Comparison of ENCODE assay signal across 8 cellular contexts in the genomic region with DNA sequence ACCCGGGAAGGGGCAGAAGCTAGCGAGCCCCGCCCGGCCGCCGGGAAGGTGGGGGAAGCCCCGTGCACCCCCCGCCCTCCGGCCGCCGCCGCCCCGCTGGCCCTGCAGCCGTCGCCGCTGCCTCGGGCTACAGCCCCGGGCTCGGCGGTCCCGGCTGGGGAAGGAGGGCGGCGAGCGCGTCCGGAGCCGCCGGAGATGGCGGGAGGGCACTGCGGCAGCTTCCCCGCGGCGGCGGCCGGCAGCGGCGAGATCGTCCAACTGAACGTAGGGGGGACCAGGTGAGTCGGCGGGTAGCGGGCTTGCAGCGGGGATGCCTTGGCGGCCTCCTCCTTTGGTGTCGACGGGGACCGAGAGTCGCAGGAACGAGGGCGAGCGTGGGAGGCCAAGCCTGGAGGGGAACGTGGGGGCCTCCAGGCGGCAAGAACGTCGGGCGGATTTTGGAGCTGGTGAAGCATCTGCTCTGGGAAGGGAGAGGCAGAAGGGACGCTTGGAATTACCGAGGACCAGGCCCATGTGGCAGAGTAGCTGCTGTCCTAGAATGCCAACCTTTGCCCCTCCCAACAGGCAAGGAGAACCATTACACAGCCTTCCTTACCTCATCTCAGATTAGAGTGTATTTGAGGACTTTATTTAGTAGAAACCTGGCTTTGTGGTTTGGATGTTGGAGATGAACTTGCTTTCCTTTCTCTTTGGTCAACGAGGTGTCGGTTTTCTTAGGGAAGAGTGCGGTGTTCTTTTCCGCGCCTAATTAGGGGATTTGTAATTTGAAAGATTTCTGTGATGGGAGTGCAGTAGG. TPM values are rescaled to one million over a fixed set of nuclear protein-coding genes. Genes with fewer than 3 reads are reported as not detected.
DNase-seq lines count a peak whose midpoint lies in the region; ATAC-seq, FAIRE-seq and TF ChIP-seq lines count a peak whose summit lies in the region.

No MANE protein-coding gene starts in this region.

- H4K8ac ChIP-seq in neuronal stem cell (ENCODE audit: low read depth, low read length) = peak overlapping the region; percentile 97

- no peak for TF ChIP-seq EP300 in upper lobe of left lung (IDR thresholded peaks at IDR 0.05)

- H3K27me3 ChIP-seq in neuronal stem cell (ENCODE audit: control insufficient read depth in 3 of 3, insufficient read depth in 3 of 3, low read depth in 1 of 3, low read length in 3 of 3) (no peaks in the 10 kb centered on the region), upper lobe of left lung (no peaks in the 10 kb centered on the region)

- no peak overlapping the region for H3K4ac ChIP-seq in neuronal stem cell (ENCODE audit: low read length)

- H3K18ac ChIP-seq in neuronal stem cell (ENCODE audit: low read length) = peak overlapping the region; percentile 96

- H3K36me3 ChIP-seq in neuronal stem cell (replicated peaks in 1 of 2; ENCODE audit: control insufficient read depth in 2 of 2, insufficient read depth in 2 of 2, low read length in 2 of 2) (no peaks in the 10 kb centered on the region), upper lobe of left lung (no peaks in the 10 kb centered on the region)

- H3K9me3 ChIP-seq in neuronal stem cell (replicated peaks in 1 of 2; ENCODE audit: control insufficient read depth in 2 of 2, insufficient read depth in 1 of 2, low read depth in 1 of 2, low read length in 2 of 2) (no peaks in the 10 kb centered on the region), upper lobe of left lung (no peaks in the 10 kb centered on the region)

- no peak overlapping the region for H4K91ac ChIP-seq in neuronal stem cell (ENCODE audit: low read depth, low read length, poor library complexity)

- no CpG with 5 or more reads among the region's 63 CpGs for WGBS in neuronal stem cell (ENCODE audit: extremely low coverage in 2 of 2, insufficient read length in 2 of 2, insufficient replicate concordance in 1 of 2), 2 donors
- 1 to 13% methylated on average over 5 to 36 of the region's 63 CpGs for WGBS in upper lobe of left lung, 2 donors

- no peak overlapping the region for H2BK120ac ChIP-seq in neuronal stem cell (ENCODE audit: low read depth, low read length)

- peak; percentile 56 for ATAC-seq in GM21360 (IDR thresholded peaks at IDR 0.05; ENCODE audit: unreplicated experiment)
- ATAC-seq in upper lobe of left lung (ENCODE audit: low FRiP score in 2 of 2) = peak; percentile 58 to 85

- no peaks in the 10 kb centered on the region for H3K79me1 ChIP-seq in neuronal stem cell (ENCODE audit: low read depth, low read length)

- peak overlapping the region; percentile 95 for H3K23ac ChIP-seq in neuronal stem cell (ENCODE audit: low read depth, low read length, poor library complexity)

- no peak for TF ChIP-seq CTCF in upper lobe of left lung (IDR thresholded peaks at IDR 0.05)

- peak overlapping the region; percentile 55 for H3K4me2 ChIP-seq in neuronal stem cell (ENCODE audit: insufficient read depth, low read length, poor library complexity, severe bottlenecking)

- H3K9ac ChIP-seq in neuronal stem cell (ENCODE audit: low read depth, low read length, poor library complexity) = peak overlapping the region; percentile 94

- H3K4me1 ChIP-seq in neuronal stem cell (ENCODE audit: control insufficient read depth in 2 of 2, insufficient read depth in 1 of 2, low read depth in 1 of 2, low read length in 2 of 2) (no peaks in the 10 kb centered on the region), upper lobe of left lung (peaks cover 10 to 31% (median 24%) of the 10 kb centered on the region in 4 donors)

- DNase-seq in DMS 273 treated with DMSO at 0.1 percent for 48 hours (lab: John Stamatoyannopoulos, UW) (peak; percentile 79), HK-2 (ENCODE audit: unreplicated experiment) (peak; percentile 78), NOMO-1 (lab: John Stamatoyannopoulos, UW; ENCODE audit: unreplicated experiment in 2 of 2) (peak; percentile 25 to 38), frontal cortex (ENCODE audit: low spot score in 2 of 2) (peak; percentile 36 to 64), neuronal stem cell (ENCODE audit: low spot score) (peak; percentile 58), upper lobe of left lung (peak; percentile 27 to 93)
- peak; percentile 37 for DNase-seq in activated naive CD4-positive, alpha-beta T cell treated with Interleukin-2 at 50 U/mL for 16 hours

- H2BK12ac ChIP-seq in neuronal stem cell (ENCODE audit: low read length) = no peak overlapping the region

- peak overlapping the region; percentile 76 for H3K27ac ChIP-seq in neuronal stem cell (replicated peaks; ENCODE audit: low read length)
- H3K27ac ChIP-seq in upper lobe of left lung = peak overlapping the region; percentile 87 to 91 (median 89)

- H2BK15ac ChIP-seq in neuronal stem cell (ENCODE audit: low read length) = peak overlapping the region; percentile 1

- TF ChIP-seq POLR2A in upper lobe of left lung (IDR thresholded peaks at IDR 0.05) = peak in 1 of 4 donors; percentile 6

- H3K14ac ChIP-seq in neuronal stem cell (ENCODE audit: low read length) = peak overlapping the region; percentile 94

- H2AK5ac ChIP-seq in neuronal stem cell (ENCODE audit: low read depth, low read length) = no peak overlapping the region

- FAIRE-seq in frontal cortex (lab: Jason Lieb, UNC) = no peak

- H2BK5ac ChIP-seq in neuronal stem cell (ENCODE audit: low read length) = peak overlapping the region; percentile 66

- H2AFZ ChIP-seq in neuronal stem cell (ENCODE audit: low read length) = peak overlapping the region; percentile 86

- H3K4me3 ChIP-seq in neuronal stem cell (ENCODE audit: low read length in 2 of 2) (peak overlapping the region; percentile 64 to 90), upper lobe of left lung (peak overlapping the region; percentile 61 to 87 (median 82))

RNA-seq across cellular contexts. Expression of gene KCTD3, which starts 0.6 kb away (rescaled TPM):
- total RNA-seq in frontal cortex (55.4 TPM), upper lobe of left lung (10 to 100 TPM; 17.9 to 55.4 (median 29.2) TPM)
- polyA plus RNA-seq in neuronal stem cell (2013, experiment 1 of 2) = 29.0 TPM
- 29.6 TPM for polyA plus RNA-seq in neuronal stem cell (2013, experiment 2 of 2)

Comparison
In these comparisons a context has a peak if more than half of its experiments do, and no peak if none do; other contexts are left out.
1. Peak in every context shown above with its lines: DNase-seq, ATAC-seq, H3K4me3 ChIP-seq and H3K27ac ChIP-seq.